ENCODE assay signal across 12 cellular contexts in the genomic region with DNA sequence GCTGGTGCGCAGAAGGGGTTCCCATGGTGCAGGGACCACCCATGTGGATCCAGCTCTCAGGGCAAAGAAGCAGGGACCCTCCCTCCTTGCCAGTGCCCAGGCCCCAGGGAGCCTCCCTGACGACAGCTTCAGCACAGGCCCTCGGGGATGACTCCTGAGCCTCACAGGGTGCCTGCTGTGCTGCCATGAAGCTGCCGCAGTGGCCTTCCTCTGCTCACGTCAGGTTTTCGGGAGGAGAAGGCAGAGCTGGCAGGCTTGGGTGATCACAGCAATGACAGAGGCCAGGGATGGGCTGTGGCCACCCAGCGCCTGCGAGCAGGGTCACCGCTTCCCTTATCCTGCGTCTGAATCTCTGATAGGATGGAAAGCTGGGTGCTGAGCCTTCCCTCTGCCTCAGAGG.
DNase-seq lines count a peak whose midpoint lies in the region; ATAC-seq and TF ChIP-seq lines count a peak whose summit lies in the region.
"Had no signal": no experiment of that assay in that cellular context is flagged by ENCODE, and none has a peak within 500 bp of the region (broad histone marks: within the 10 kb centered on the region; RNA-seq: fewer than 3 reads in every experiment).

No MANE protein-coding gene starts in this region.

- peaks cover 5% of the 10 kb centered on the region for H3K36me3 Mint-ChIP-seq in activated naive CD8-positive, alpha-beta T cell treated with anti-CD3 and anti-CD28 coated beads, Interleukin-2, amount 10 ng/mL, durations not matched to agents 7 days and 5 days
- peaks cover 4% of the 10 kb centered on the region for H3K36me3 Mint-ChIP-seq in activated naive CD8-positive, alpha-beta T cell treated with anti-CD3 and anti-CD28 coated beads, Interleukin-2, amount 50 U/mL, for 24 hours (ENCODE audit: low read depth)

- H3K27me3 Mint-ChIP-seq in activated naive CD8-positive, alpha-beta T cell treated with anti-CD3 and anti-CD28 coated beads, Interleukin-2, amount 10 ng/mL, durations not matched to agents 7 days and 5 days, result no peaks in the 10 kb centered on the region
- H3K27me3 Mint-ChIP-seq in activated naive CD8-positive, alpha-beta T cell treated with anti-CD3 and anti-CD28 coated beads, Interleukin-2, amount 50 U/mL, for 24 hours, result no peaks in the 10 kb centered on the region
- H3K27me3 Mint-ChIP-seq: CD4-positive, CD25-positive, alpha-beta regulatory T cell had no signal

- intact Hi-C loops in posterior vena cava (cut with DNase I), result no loop called here

- DNase-seq in activated naive CD8-positive, alpha-beta T cell treated with anti-CD3 and anti-CD28 coated beads, Interleukin-2, amount 10 ng/mL, durations not matched to agents 7 days and 5 days, result peak; percentile 9
- no peak for DNase-seq in activated naive CD8-positive, alpha-beta T cell treated with anti-CD3 and anti-CD28 coated beads, Interleukin-2, amount 50 U/mL, for 24 hours
- DNase-seq in Peyer's patch, result peak in 2 of 3 donors; percentile 20 to 32
- peak; percentile 68 for DNase-seq in mesenteric fat pad (ENCODE audit: low spot score)
- DNase-seq in posterior vena cava (ENCODE audit: low spot score), result peak; percentile 68
- DNase-seq in T-helper 2 cell, result no peak
- DNase-seq in cerebellar cortex (ENCODE audit: low spot score), result no peak
- DNase-seq: CD4-positive, CD25-positive, alpha-beta regulatory T cell; HCEC 1CT; HFFc6 had no signal

- no peak overlapping the region for H3K4me3 Mint-ChIP-seq in activated naive CD8-positive, alpha-beta T cell treated with anti-CD3 and anti-CD28 coated beads, Interleukin-2, amount 10 ng/mL, durations not matched to agents 7 days and 5 days
- no peak overlapping the region for H3K4me3 Mint-ChIP-seq in activated naive CD8-positive, alpha-beta T cell treated with anti-CD3 and anti-CD28 coated beads, Interleukin-2, amount 50 U/mL, for 24 hours
- H3K4me3 Mint-ChIP-seq: CD4-positive, CD25-positive, alpha-beta regulatory T cell; HFFc6 had no signal

- no peak overlapping the region for H3K4me3 ChIP-seq in Peyer's patch
- H3K4me3 ChIP-seq: BLaER1 treated with 17β-estradiol and CSF1 and Interleukin-3, amounts not matched to agents 10 nM and 100 nM had no signal

- ATAC-seq in activated naive CD8-positive, alpha-beta T cell treated with anti-CD3 and anti-CD28 coated beads, Interleukin-2, amount 10 ng/mL, durations not matched to agents 7 days and 5 days (ENCODE audit: low read depth), result no peak
- ATAC-seq in activated naive CD8-positive, alpha-beta T cell treated with anti-CD3 and anti-CD28 coated beads, Interleukin-2, amount 50 U/mL, for 24 hours, result no peak
- ATAC-seq in HG03045 (IDR thresholded peaks at IDR 0.05; ENCODE audit: unreplicated experiment), result no peak

- H3K27ac ChIP-seq in Peyer's patch, result no peak overlapping the region
- H3K27ac ChIP-seq: BLaER1 treated with 17β-estradiol and CSF1 and Interleukin-3, amounts not matched to agents 10 nM and 100 nM had no signal

- H3K27ac Mint-ChIP-seq in activated naive CD8-positive, alpha-beta T cell treated with anti-CD3 and anti-CD28 coated beads, Interleukin-2, amount 10 ng/mL, durations not matched to agents 7 days and 5 days, result no peak overlapping the region
- no peak overlapping the region for H3K27ac Mint-ChIP-seq in activated naive CD8-positive, alpha-beta T cell treated with anti-CD3 and anti-CD28 coated beads, Interleukin-2, amount 50 U/mL, for 24 hours
- H3K27ac Mint-ChIP-seq: HFFc6 had no signal

- POLR2A ChIA-PET in activated naive CD8-positive, alpha-beta T cell treated with anti-CD3 and anti-CD28 coated beads, Interleukin-2, amount 10 ng/mL, durations not matched to agents 7 days and 5 days (lab: Charles Lee), result no interaction called here

- no peaks in the 10 kb centered on the region for H3K27me3 ChIP-seq in Peyer's patch
- H3K27me3 ChIP-seq: BLaER1 treated with 17β-estradiol and CSF1 and Interleukin-3, amounts not matched to agents 10 nM and 100 nM had no signal

- no peak for TF ChIP-seq CTCF in Peyer's patch (IDR thresholded peaks at IDR 0.05)

- H3K4me1 Mint-ChIP-seq in activated naive CD8-positive, alpha-beta T cell treated with anti-CD3 and anti-CD28 coated beads, Interleukin-2, amount 10 ng/mL, durations not matched to agents 7 days and 5 days, result no peaks in the 10 kb centered on the region
- H3K4me1 Mint-ChIP-seq in activated naive CD8-positive, alpha-beta T cell treated with anti-CD3 and anti-CD28 coated beads, Interleukin-2, amount 50 U/mL, for 24 hours, result no peaks in the 10 kb centered on the region

- no peak for TF ChIP-seq POLR2A in Peyer's patch (IDR thresholded peaks at IDR 0.05)

- H3K9me3 Mint-ChIP-seq in activated naive CD8-positive, alpha-beta T cell treated with anti-CD3 and anti-CD28 coated beads, Interleukin-2, amount 10 ng/mL, durations not matched to agents 7 days and 5 days, result peaks cover 9% of the 10 kb centered on the region
- peaks cover 8% of the 10 kb centered on the region for H3K9me3 Mint-ChIP-seq in activated naive CD8-positive, alpha-beta T cell treated with anti-CD3 and anti-CD28 coated beads, Interleukin-2, amount 50 U/mL, for 24 hours

- H3K4me1 ChIP-seq in Peyer's patch, result no peaks in the 10 kb centered on the region
- H3K4me1 ChIP-seq: BLaER1 treated with 17β-estradiol and CSF1 and Interleukin-3, amounts not matched to agents 10 nM and 100 nM had no signal

- H3K9me3 ChIP-seq in Peyer's patch, result peaks cover 0 to 9% (median 0%) of the 10 kb centered on the region in 4 donors

- no peaks in the 10 kb centered on the region for H3K36me3 ChIP-seq in Peyer's patch

Comparison
In these comparisons a context has a peak if more than half of its experiments do, and no peak if none do; other contexts are left out.
1. DNase-seq: peak in activated naive CD8-positive, alpha-beta T cell treated with anti-CD3 and anti-CD28 coated beads, Interleukin-2, amount 10 ng/mL, durations not matched to agents 7 days and 5 days (single experiment), Peyer's patch (2 of 3), mesenteric fat pad (single experiment) and posterior vena cava (single experiment); none in activated naive CD8-positive, alpha-beta T cell treated with anti-CD3 and anti-CD28 coated beads, Interleukin-2, amount 50 U/mL, for 24 hours (single experiment), T-helper 2 cell (0 of 5) and cerebellar cortex (single experiment).